9 cellular contexts compared by ENCODE assay signal in the genomic region with DNA sequence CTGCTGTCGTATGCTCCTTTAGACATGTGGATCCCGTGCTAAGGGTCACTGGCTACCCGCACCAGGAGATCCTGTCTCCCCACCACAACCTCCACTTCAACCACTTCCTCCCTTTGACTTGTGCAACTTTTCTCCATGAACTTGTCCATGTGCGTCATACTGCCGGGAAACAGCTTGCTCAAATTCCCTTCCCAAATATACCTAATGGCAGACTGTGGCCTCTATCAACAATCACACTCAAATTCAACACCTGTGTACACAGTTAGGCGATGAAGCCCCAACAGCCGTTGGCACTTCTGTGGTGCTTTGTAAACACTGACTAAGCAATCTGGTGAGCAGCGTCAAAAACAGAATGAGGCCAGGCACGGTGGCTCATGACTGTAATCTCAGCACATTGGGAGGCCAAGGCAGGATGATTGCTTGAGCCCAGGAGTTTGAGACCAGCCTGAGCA. TPM values are rescaled to one million over a fixed set of nuclear protein-coding genes. Genes with fewer than 3 reads are reported as not detected.
DNase-seq lines count a peak whose midpoint lies in the region; ATAC-seq and TF ChIP-seq lines count a peak whose summit lies in the region.
"Had no signal": no experiment of that assay in that cellular context is flagged by ENCODE, and none has a peak within 500 bp of the region (broad histone marks: within the 10 kb centered on the region; RNA-seq: fewer than 3 reads in every experiment).

No MANE protein-coding gene starts in this region.

- 65% methylated on average over 9 of the region's 9 CpGs for WGBS in mammary epithelial cell (ENCODE audit: low coverage, missing lambda C conversion rate)

- peaks cover 4% of the 10 kb centered on the region for H3K4me1 Mint-ChIP-seq in activated naive CD4-positive, alpha-beta T cell treated with anti-CD3 and anti-CD28 coated beads for 36 hours (ENCODE audit: low read depth)

- in situ Hi-C loops in mammary epithelial cell (cut with MboI; ENCODE audit: low sequenced_read_pairs in 2 of 2), result no loop called here

- H3K9me3 Mint-ChIP-seq in activated naive CD4-positive, alpha-beta T cell treated with anti-CD3 and anti-CD28 coated beads for 36 hours, result no peaks in the 10 kb centered on the region

- H3K4me3 ChIP-seq in mammary epithelial cell (replicated peaks in 1 of 3; ENCODE audit: insufficient read depth in 1 of 3, low read depth in 2 of 3, low read length in 3 of 3) (no peak overlapping the region), upper lobe of right lung (no peak overlapping the region)

- DNase-seq in activated naive CD4-positive, alpha-beta T cell treated with anti-CD3 and anti-CD28 coated beads for 36 hours, result peak; percentile 4
- no peak for DNase-seq in activated naive CD4-positive, alpha-beta T cell treated with anti-CD3 and anti-CD28 coated beads, Interleukin-2, amount 50 U/mL, for 16 hours
- DNase-seq in NCI-H2196 treated with DMSO at 0.1 percent for 48 hours (lab: John Stamatoyannopoulos, UW; ENCODE audit: unreplicated experiment) (peak; percentile 70), mammary epithelial cell (peak; percentile 42), upper lobe of right lung (peak; percentile 56), NCI-H446 treated with DMSO at 0.1 percent for 48 hours (lab: John Stamatoyannopoulos, UW) (no peak)
- DNase-seq in effector CD8-positive, alpha-beta T cell (lab: John Stamatoyannopoulos, UW), result no peak
- DNase-seq in effector CD4-positive, alpha-beta T cell, result no peak
- DNase-seq: activated gamma-delta T cell had no signal

- TF ChIP-seq CTCF in mammary epithelial cell (conservative IDR thresholded peaks at IDR 0.05 in 1 of 2, IDR thresholded peaks at IDR 0.05 in 1 of 2; ENCODE audit: extremely low read depth in 1 of 2, insufficient read depth in 1 of 2, low read depth in 1 of 2, low read length in 2 of 2) (no peak), upper lobe of right lung (IDR thresholded peaks at IDR 0.05) (no peak)

- H3K27me3 ChIP-seq in mammary epithelial cell (ENCODE audit: insufficient read depth, low read length), result no peaks in the 10 kb centered on the region
- no peaks in the 10 kb centered on the region for H3K27me3 ChIP-seq in upper lobe of right lung

- intact Hi-C loops in activated naive CD4-positive, alpha-beta T cell treated with anti-CD3 and anti-CD28 coated beads for 36 hours (cut with micrococcal nuclease), result no loop called here
- intact Hi-C loops in mammary epithelial cell (cut with micrococcal nuclease) (no loop called here), upper lobe of right lung (cut with DNase I) (no loop called here)

- H3K36me3 Mint-ChIP-seq in activated naive CD4-positive, alpha-beta T cell treated with anti-CD3 and anti-CD28 coated beads for 36 hours (ENCODE audit: low read depth), result peaks cover 5% of the 10 kb centered on the region

- dilution Hi-C loops in mammary epithelial cell (cut with HindIII; ENCODE audit: low sequenced_read_pairs), result no loop called here

- no peak overlapping the region for H3K4me2 ChIP-seq in mammary epithelial cell (ENCODE audit: insufficient read depth, low read depth, low read length)

- H3K27ac ChIP-seq in mammary epithelial cell (ENCODE audit: insufficient read depth, low read depth, low read length) (peak overlapping the region; percentile 75), upper lobe of right lung (no peak overlapping the region)

- peaks cover 45% of the 10 kb centered on the region for H3K4me1 ChIP-seq in mammary epithelial cell (ENCODE audit: insufficient read depth, low read length)
- H3K4me1 ChIP-seq in upper lobe of right lung, result no peaks in the 10 kb centered on the region

- ATAC-seq in upper lobe of right lung, result peak; percentile 91

- H3K27ac Mint-ChIP-seq in activated naive CD4-positive, alpha-beta T cell treated with anti-CD3 and anti-CD28 coated beads for 36 hours, result no peak overlapping the region

- no peaks in the 10 kb centered on the region for H3K36me3 ChIP-seq in mammary epithelial cell (ENCODE audit: insufficient read depth, low read length)
- H3K36me3 ChIP-seq in upper lobe of right lung, result no peaks in the 10 kb centered on the region

- no peak overlapping the region for H2AFZ ChIP-seq in mammary epithelial cell (ENCODE audit: low read depth, low read length)

- no peak overlapping the region for H3K4me3 Mint-ChIP-seq in activated naive CD4-positive, alpha-beta T cell treated with anti-CD3 and anti-CD28 coated beads for 36 hours

- H4K20me1 ChIP-seq in mammary epithelial cell (ENCODE audit: insufficient read depth, low read length), result no peaks in the 10 kb centered on the region

- no peaks in the 10 kb centered on the region for H3K27me3 Mint-ChIP-seq in activated naive CD4-positive, alpha-beta T cell treated with anti-CD3 and anti-CD28 coated beads for 36 hours (ENCODE audit: low read depth)

- CTCF ChIA-PET in activated naive CD4-positive, alpha-beta T cell treated with anti-CD3 and anti-CD28 coated beads for 36 hours (lab: Charles Lee), result no interaction called here
- CTCF ChIA-PET in mammary epithelial cell (lab: Charles Lee; ENCODE audit: low non-redundant PET), result no interaction called here

- no peaks in the 10 kb centered on the region for H3K9me3 ChIP-seq in mammary epithelial cell (replicated peaks; ENCODE audit: insufficient read depth, low read length)
- no peaks in the 10 kb centered on the region for H3K9me3 ChIP-seq in upper lobe of right lung

- H3K9ac ChIP-seq in mammary epithelial cell (ENCODE audit: insufficient read depth, low read length), result no peak overlapping the region

- no TSS peak for BruUV-seq in mammary epithelial cell (replicated peaks; lab: Mats Ljungman, UMichigan)

- peaks cover 53% of the 10 kb centered on the region for H3K79me2 ChIP-seq in mammary epithelial cell (ENCODE audit: insufficient read depth, low read length)

RNA-seq across cellular contexts. Expression of a gene that starts 49.5 kb away (rescaled TPM):
- total RNA-seq in activated naive CD4-positive, alpha-beta T cell treated with anti-CD3 and anti-CD28 coated beads for 36 hours, result 10 to 100 TPM; 11.3 to 11.7 TPM
- 10 to 100 TPM; 14.9 to 26.3 TPM for total RNA-seq in mammary epithelial cell
- 15.3 TPM for polyA plus RNA-seq in mammary epithelial cell
- polyA minus RNA-seq in mammary epithelial cell, result 10.6 TPM
- total RNA-seq in upper lobe of right lung, result 38.4 TPM

Comparison
In these comparisons a context has a peak if more than half of its experiments do, and no peak if none do; other contexts are left out.
1. DNase-seq: peak in activated naive CD4-positive, alpha-beta T cell treated with anti-CD3 and anti-CD28 coated beads for 36 hours (single experiment), NCI-H2196 treated with DMSO at 0.1 percent for 48 hours (single experiment), mammary epithelial cell (single experiment) and upper lobe of right lung (single experiment); none in activated naive CD4-positive, alpha-beta T cell treated with anti-CD3 and anti-CD28 coated beads, Interleukin-2, amount 50 U/mL, for 16 hours (single experiment), NCI-H446 treated with DMSO at 0.1 percent for 48 hours (single experiment), effector CD8-positive, alpha-beta T cell (single experiment) and effector CD4-positive, alpha-beta T cell (single experiment).